Comparison of ENCODE assay signal across 9 cellular contexts in genomic region chr2:25168256-25169072, GRCh38. TPM values are rescaled to one million over a fixed set of nuclear protein-coding genes. Genes with fewer than 3 reads are reported as not detected.
DNase-seq lines count a peak whose midpoint lies in the region; ATAC-seq and TF ChIP-seq lines count a peak whose summit lies in the region.
"Had no signal": no experiment of that assay in that cellular context is flagged by ENCODE, and none has a peak within 500 bp of the region (broad histone marks: within the 10 kb centered on the region; RNA-seq: fewer than 3 reads in every experiment).

Gene POMC, minus strand, starts transcription at chr2:25168580. Its CDS starts 3,808 bp downstream, at chr2:25164772.

- peak in 6 of 7 experiments; percentile 5 to 70 (median 29) for DNase-seq in CD8-positive, alpha-beta T cell
- peak; percentile 45 to 57 for DNase-seq in activated T-cell treated with anti-CD3 and anti-CD28 coated beads, Interleukin-2, amount 50 U/mL, for 48 hours
- DNase-seq in foreskin fibroblast (peak; percentile 11 to 61), neuronal stem cell (ENCODE audit: low spot score) (no peak), glomerular visceral epithelial cell (ENCODE audit: extremely low spot score) (no peak)

- H3K27ac ChIP-seq in CD8-positive, alpha-beta T cell (ENCODE audit: low read depth, low read length) = no peak within 1 kb of the TSS
- H3K27ac ChIP-seq in HUES64 (ENCODE audit: low read depth, low read length) (no peak within 1 kb of the TSS), neuronal stem cell (replicated peaks; ENCODE audit: low read length) (no peak within 1 kb of the TSS)
- H3K27ac ChIP-seq: HL-60 had no signal

- no peak within 1 kb of the TSS for H3K23ac ChIP-seq in neuronal stem cell (ENCODE audit: low read depth, low read length, poor library complexity)

- H4K8ac ChIP-seq in neuronal stem cell (ENCODE audit: low read depth, low read length) = no peak within 1 kb of the TSS

- H3K36me3 ChIP-seq in CD8-positive, alpha-beta T cell (ENCODE audit: insufficient read depth, low read length) = no peaks in the 10 kb centered on the region
- H3K36me3 ChIP-seq in HUES64 (ENCODE audit: insufficient read depth, low read length) (no peaks in the 10 kb centered on the region), neuronal stem cell (replicated peaks in 1 of 2; ENCODE audit: control insufficient read depth in 2 of 2, insufficient read depth in 2 of 2, low read length in 2 of 2) (no peaks in the 10 kb centered on the region)

- no peaks in the 10 kb centered on the region for H3K79me1 ChIP-seq in neuronal stem cell (ENCODE audit: low read depth, low read length)

- H2BK120ac ChIP-seq in neuronal stem cell (ENCODE audit: low read depth, low read length) = no peak within 1 kb of the TSS

- CTCF ChIA-PET in CD8-positive, alpha-beta T cell (lab: Charles Lee) = interaction anchor here (0.7 to 3.4 kb wide), 2 partner anchors 28 to 33 kb away, joined by 3 to 17 read pairs; no protein-coding TSS in a partner anchor

- H3K4me1 ChIP-seq in CD8-positive, alpha-beta T cell (ENCODE audit: insufficient read depth, low read length) = peaks cover 7% of the 10 kb centered on the region
- H3K4me1 ChIP-seq in HUES64 (ENCODE audit: insufficient read depth, low read length) = no peaks in the 10 kb centered on the region
- H3K4me1 ChIP-seq in neuronal stem cell (ENCODE audit: control insufficient read depth in 2 of 2, insufficient read depth in 1 of 2, low read depth in 1 of 2, low read length in 2 of 2) = peaks cover 4 to 6% of the 10 kb centered on the region in 2 donors

- no peak within 1 kb of the TSS for H4K91ac ChIP-seq in neuronal stem cell (ENCODE audit: low read depth, low read length, poor library complexity)

- H2BK12ac ChIP-seq in neuronal stem cell (ENCODE audit: low read length) = peak within 1 kb of the TSS; percentile 7

- ATAC-seq in CD8-positive, alpha-beta T cell = peak; percentile 54
- ATAC-seq in HG03097 (IDR thresholded peaks at IDR 0.05; ENCODE audit: low FRiP score, unreplicated experiment) = no peak
- ATAC-seq in HG02798 (IDR thresholded peaks at IDR 0.05; ENCODE audit: poor library complexity, unreplicated experiment) = no peak

- H3K27me3 Mint-ChIP-seq in CD8-positive, alpha-beta T cell (ENCODE audit: low read depth) = peaks cover 44% of the 10 kb centered on the region

- H2BK15ac ChIP-seq in neuronal stem cell (ENCODE audit: low read length) = no peak within 1 kb of the TSS

- H3K27ac Mint-ChIP-seq in CD8-positive, alpha-beta T cell = no peak within 1 kb of the TSS

- H3K4me3 Mint-ChIP-seq in CD8-positive, alpha-beta T cell = peak within 1 kb of the TSS; percentile 75

- H3K14ac ChIP-seq in neuronal stem cell (ENCODE audit: low read length) = no peak within 1 kb of the TSS

- no peak within 1 kb of the TSS for H2BK5ac ChIP-seq in neuronal stem cell (ENCODE audit: low read length)

- peak within 1 kb of the TSS; percentile 94 for H3K18ac ChIP-seq in neuronal stem cell (ENCODE audit: low read length)

- no peak within 1 kb of the TSS for H3K4ac ChIP-seq in neuronal stem cell (ENCODE audit: low read length)

- 3% methylated on average over 75 of the region's 75 CpGs for WGBS in HUES64
- no CpG with 5 or more reads among the region's 75 CpGs for WGBS in neuronal stem cell (ENCODE audit: extremely low coverage in 2 of 2, insufficient read length in 2 of 2, insufficient replicate concordance in 1 of 2), 2 donors

- peak within 1 kb of the TSS; percentile 47 for H3K4me3 ChIP-seq in CD8-positive, alpha-beta T cell (ENCODE audit: low read depth, low read length)
- H3K4me3 ChIP-seq in HUES64 (ENCODE audit: low read length) = peak within 1 kb of the TSS; percentile 65
- peak within 1 kb of the TSS; percentile 22 to 28 for H3K4me3 ChIP-seq in foreskin fibroblast (ENCODE audit: low read depth in 1 of 2, low read length in 2 of 2)
- H3K4me3 ChIP-seq in neuronal stem cell (ENCODE audit: low read length in 2 of 2) = peak within 1 kb of the TSS; percentile 23 to 75

- H3K9me3 ChIP-seq in CD8-positive, alpha-beta T cell (ENCODE audit: low read length) = no peaks in the 10 kb centered on the region
- H3K9me3 ChIP-seq in HUES64 (ENCODE audit: insufficient read depth, low read depth, low read length) (no peaks in the 10 kb centered on the region), neuronal stem cell (replicated peaks in 1 of 2; ENCODE audit: control insufficient read depth in 2 of 2, insufficient read depth in 1 of 2, low read depth in 1 of 2, low read length in 2 of 2) (peaks cover 0 to 6% of the 10 kb centered on the region in 2 donors)

- H3K4me1 Mint-ChIP-seq in CD8-positive, alpha-beta T cell (ENCODE audit: low read depth) = peaks cover 21% of the 10 kb centered on the region

- H3K4me2 ChIP-seq in neuronal stem cell (ENCODE audit: insufficient read depth, low read length, poor library complexity, severe bottlenecking) = peak within 1 kb of the TSS; percentile 95

- H2AFZ ChIP-seq in neuronal stem cell (ENCODE audit: low read length) = peak within 1 kb of the TSS; percentile 94

- H3K9me3 Mint-ChIP-seq in CD8-positive, alpha-beta T cell = no peaks in the 10 kb centered on the region

- POLR2A ChIA-PET in CD8-positive, alpha-beta T cell (lab: Charles Lee) = interaction anchor here (1.0 kb wide), 1 partner anchor 22 kb away, joined by 3 read pairs; no protein-coding TSS in a partner anchor

- peaks cover 8% of the 10 kb centered on the region for H3K27me3 ChIP-seq in CD8-positive, alpha-beta T cell (ENCODE audit: insufficient read depth, low read length)
- H3K27me3 ChIP-seq in HUES64 (ENCODE audit: insufficient read depth, low read length) (peaks cover 57% of the 10 kb centered on the region), neuronal stem cell (ENCODE audit: control insufficient read depth in 3 of 3, insufficient read depth in 3 of 3, low read depth in 1 of 3, low read length in 3 of 3) (peaks cover 11 to 96% (median 44%) of the 10 kb centered on the region in 3 experiments)

- H3K9ac ChIP-seq in HUES64 (ENCODE audit: low read depth, low read length) = peak within 1 kb of the TSS; percentile 68
- peak within 1 kb of the TSS; percentile 74 for H3K9ac ChIP-seq in neuronal stem cell (ENCODE audit: low read depth, low read length, poor library complexity)

- no peaks in the 10 kb centered on the region for H3K36me3 Mint-ChIP-seq in CD8-positive, alpha-beta T cell

- H2AK5ac ChIP-seq in neuronal stem cell (ENCODE audit: low read depth, low read length) = no peak within 1 kb of the TSS

- intact Hi-C loops in CD8-positive, alpha-beta T cell (cut with DNase I, micrococcal nuclease) = loop anchor here in 1 of 2 experiments (5.0 kb wide), 1 partner anchor 126 kb away; the partner anchor contains the start of gene EFR3B

- no peak for TF ChIP-seq CTCF in CD8-positive, alpha-beta T cell (IDR thresholded peaks at IDR 0.05)
- no peak for TF ChIP-seq CTCF in foreskin fibroblast (IDR thresholded peaks at IDR 0.05; ENCODE audit: low read depth, low read length)

RNA-seq across cellular contexts. Expression of gene POMC, which starts in this region (rescaled TPM):
- total RNA-seq in CD8-positive, alpha-beta T cell = 1 to 10 TPM; 3.0 to 3.2 TPM
- 1.5 TPM for polyA plus RNA-seq in HUES64 (2013, experiment 1 of 2)
- 3.0 TPM for polyA plus RNA-seq in HUES64 (2013, experiment 2 of 2)
- 0.81 TPM for polyA plus RNA-seq in neuronal stem cell (2013, experiment 1 of 2)
- polyA plus RNA-seq in neuronal stem cell (2013, experiment 2 of 2) = 0.64 TPM

Comparison
In these comparisons a context has a peak if more than half of its experiments do, and no peak if none do; other contexts are left out.
1. DNase-seq: peak in CD8-positive, alpha-beta T cell (6 of 7), activated T-cell treated with anti-CD3 and anti-CD28 coated beads, Interleukin-2, amount 50 U/mL, for 48 hours (2 of 2) and foreskin fibroblast (2 of 2); none in neuronal stem cell (single experiment) and glomerular visceral epithelial cell (single experiment).
2. Peak in every context shown above with its lines, with median percentiles within 50 percentile points of each other: H3K4me3 ChIP-seq.